In genomic region chr7:2553831-2554581, GRCh38 we compare ENCODE assay signal across 8 cellular contexts. TPM values are rescaled to one million over a fixed set of nuclear protein-coding genes. Genes with fewer than 3 reads are reported as not detected.
DNase-seq lines count a peak whose midpoint lies in the region; ATAC-seq and TF ChIP-seq lines count a peak whose summit lies in the region.

No MANE protein-coding gene starts in this region.

- peaks cover 42% of the 10 kb centered on the region for H3K4me1 Mint-ChIP-seq in activated T-cell treated with anti-CD3 and anti-CD28 coated beads, Interleukin-2, amount 50 U/mL, for 72 hours (ENCODE audit: low read depth)
- peaks cover 34% of the 10 kb centered on the region for H3K4me1 Mint-ChIP-seq in activated naive CD8-positive, alpha-beta T cell (ENCODE audit: low read depth)

- peak overlapping the region; percentile 73 to 91 for H3K4me3 Mint-ChIP-seq in activated T-cell treated with anti-CD3 and anti-CD28 coated beads, Interleukin-2, amount 50 U/mL, for 72 hours
- peak overlapping the region; percentile 90 for H3K4me3 Mint-ChIP-seq in activated naive CD8-positive, alpha-beta T cell

- H3K27me3 Mint-ChIP-seq in activated T-cell treated with anti-CD3 and anti-CD28 coated beads, Interleukin-2, amount 50 U/mL, for 72 hours (ENCODE audit: low read depth), result no peaks in the 10 kb centered on the region
- no peaks in the 10 kb centered on the region for H3K27me3 Mint-ChIP-seq in activated naive CD8-positive, alpha-beta T cell

- DNase-seq in activated T-cell treated with anti-CD3 and anti-CD28 coated beads, Interleukin-2, amount 50 U/mL, for 72 hours, result no peak
- DNase-seq in activated T-cell treated with anti-CD3 and anti-CD28 coated beads for 4 hours (no peak), kidney epithelial cell (ENCODE audit: low read depth) (no peak), tibial nerve (ENCODE audit: low spot score in 2 of 2) (no peak), NCI-H345 treated with DMSO at 0.1 percent for 48 hours (lab: John Stamatoyannopoulos, UW; ENCODE audit: unreplicated experiment) (no peak)

- no peaks in the 10 kb centered on the region for H3K9me3 ChIP-seq in tibial nerve

- no peak for ATAC-seq in activated T-cell treated with anti-CD3 and anti-CD28 coated beads, Interleukin-2, amount 50 U/mL, for 72 hours (replicated peaks in 1 of 2)
- ATAC-seq in GM18505 (IDR thresholded peaks at IDR 0.05; ENCODE audit: unreplicated experiment) (no peak), GM21526 (IDR thresholded peaks at IDR 0.05; ENCODE audit: low FRiP score, unreplicated experiment) (no peak)

- peak overlapping the region in 2 of 4 donors; percentile 99 for H3K27ac ChIP-seq in tibial nerve

- H3K4me1 ChIP-seq in tibial nerve, result peaks cover 0 to 45% (median 27%) of the 10 kb centered on the region in 4 donors

- 71 to 77% methylated on average over 16 of the region's 16 CpGs for WGBS in tibial nerve, 2 donors

- no peaks in the 10 kb centered on the region for H3K27me3 ChIP-seq in kidney epithelial cell (ENCODE audit: control insufficient read depth, insufficient read depth, low read length)
- no peaks in the 10 kb centered on the region for H3K27me3 ChIP-seq in tibial nerve

- H3K36me3 ChIP-seq in kidney epithelial cell (ENCODE audit: control insufficient read depth, insufficient read depth, low read length) (no peaks in the 10 kb centered on the region), tibial nerve (peaks cover 0 to 19% (median 0%) of the 10 kb centered on the region in 3 donors)

- peaks cover 2 to 9% of the 10 kb centered on the region in 2 donors for H3K36me3 Mint-ChIP-seq in activated T-cell treated with anti-CD3 and anti-CD28 coated beads, Interleukin-2, amount 50 U/mL, for 72 hours (ENCODE audit: insufficient read depth in 2 of 2)
- peaks cover 5% of the 10 kb centered on the region for H3K36me3 Mint-ChIP-seq in activated naive CD8-positive, alpha-beta T cell

- peak overlapping the region; percentile 7 for H3K27ac Mint-ChIP-seq in activated T-cell treated with anti-CD3 and anti-CD28 coated beads, Interleukin-2, amount 50 U/mL, for 72 hours
- peak overlapping the region; percentile 90 for H3K27ac Mint-ChIP-seq in activated naive CD8-positive, alpha-beta T cell

- H3K4me3 ChIP-seq in kidney epithelial cell (ENCODE audit: low read depth, low read length), result peak overlapping the region; percentile 68
- H3K4me3 ChIP-seq in tibial nerve, result peak overlapping the region; percentile 69 to 99 (median 94)

- H3K9me3 Mint-ChIP-seq in activated T-cell treated with anti-CD3 and anti-CD28 coated beads, Interleukin-2, amount 50 U/mL, for 72 hours, result no peaks in the 10 kb centered on the region
- H3K9me3 Mint-ChIP-seq in activated naive CD8-positive, alpha-beta T cell (ENCODE audit: low read depth), result no peaks in the 10 kb centered on the region

- TF ChIP-seq CTCF in kidney epithelial cell (IDR thresholded peaks at IDR 0.05; ENCODE audit: insufficient read depth, low read length, poor library complexity, severe bottlenecking), result no peak
- no peak for TF ChIP-seq CTCF in tibial nerve (IDR thresholded peaks at IDR 0.05)

- no peak for TF ChIP-seq POLR2A in tibial nerve (IDR thresholded peaks at IDR 0.05)
- no peak for TF ChIP-seq POLR2A in GM18505 (IDR thresholded peaks at IDR 0.05; ENCODE audit: borderline replicate concordance, extremely low read depth, insufficient read depth, insufficient read length)

- TF ChIP-seq EP300 in tibial nerve (IDR thresholded peaks at IDR 0.05), result no peak

RNA-seq across cellular contexts. Expression of gene BRAT1, which starts 1.3 kb away (rescaled TPM):
- 10 to 100 TPM; 28.0 to 35.2 TPM for total RNA-seq in activated T-cell treated with anti-CD3 and anti-CD28 coated beads, Interleukin-2, amount 50 U/mL, for 72 hours
- total RNA-seq in kidney epithelial cell, result 40.1 TPM in 2 replicates
- total RNA-seq in tibial nerve, result 10 to 100 TPM; 38.0 to 72.9 (median 52.0) TPM

RNA-seq across cellular contexts. Expression of gene IQCE, which starts 4.8 kb away (rescaled TPM):
- total RNA-seq in activated T-cell treated with anti-CD3 and anti-CD28 coated beads, Interleukin-2, amount 50 U/mL, for 72 hours, result 10 to 100 TPM; 11.8 to 12.2 TPM
- total RNA-seq in kidney epithelial cell (18.0 and 20.0 TPM in 2 replicates), tibial nerve (10 to 100 TPM; 16.8 to 46.9 (median 26.9) TPM)

RNA-seq across cellular contexts. Expression of gene LFNG, which starts 34.4 kb away (rescaled TPM):
- 10 to 100 TPM; 23.0 to 30.0 TPM for total RNA-seq in activated T-cell treated with anti-CD3 and anti-CD28 coated beads, Interleukin-2, amount 50 U/mL, for 72 hours
- total RNA-seq in kidney epithelial cell, result 36.6 and 39.7 TPM in 2 replicates
- 10 to 100 TPM in 3 of 4 donors, 1 to 10 TPM in 1; 8.8 to 21.6 (median 11.3) TPM for total RNA-seq in tibial nerve
